ENCODE assay signal across 8 cellular contexts in the genomic region with DNA sequence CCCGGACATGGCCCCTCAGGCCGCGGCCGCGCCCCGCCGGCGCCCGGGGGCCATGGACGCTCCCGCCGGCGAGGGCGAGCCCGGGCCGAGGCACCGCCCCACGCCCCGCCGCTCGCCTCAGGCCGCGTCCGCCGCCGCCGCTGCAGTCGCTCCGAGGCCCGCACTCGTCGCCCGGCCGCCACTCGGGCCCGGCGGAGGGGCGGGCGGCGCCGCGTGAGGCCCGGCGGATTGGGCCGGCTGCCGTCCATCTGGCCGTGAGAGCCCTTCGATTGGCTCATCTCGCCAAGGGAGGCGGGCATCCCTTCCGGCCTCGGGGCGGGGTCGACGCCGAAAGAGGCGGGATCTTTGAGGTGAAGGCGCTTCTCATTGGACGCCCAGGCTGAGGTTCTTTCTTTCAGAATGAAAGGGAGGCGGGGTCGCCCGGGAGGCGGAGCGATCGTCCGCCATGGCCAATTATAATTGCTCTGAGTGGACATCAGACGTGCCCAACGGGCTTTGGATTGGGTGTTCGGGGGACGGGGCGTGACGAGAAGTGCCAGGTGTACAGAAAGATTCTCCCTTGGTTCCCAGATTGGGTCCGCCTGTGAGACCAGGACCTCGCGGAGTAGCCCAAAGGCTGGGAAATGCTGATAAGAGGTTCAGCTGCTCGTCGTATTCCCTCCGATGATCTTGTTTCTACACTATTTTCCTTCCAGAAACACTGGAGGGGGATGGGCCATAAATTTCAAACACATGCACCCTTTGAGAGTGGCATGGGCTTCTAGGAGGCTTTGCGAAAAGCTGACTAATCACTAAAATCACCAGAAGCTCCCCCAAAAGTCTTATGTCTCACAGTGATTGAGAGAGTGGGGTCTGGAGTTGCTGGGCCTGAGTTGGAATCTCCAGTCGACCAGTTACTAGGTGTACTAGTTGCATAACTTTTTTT. TPM values are rescaled to one million over a fixed set of nuclear protein-coding genes. Genes with fewer than 3 reads are reported as not detected.
DNase-seq lines count a peak whose midpoint lies in the region; TF ChIP-seq lines count a peak whose summit lies in the region.

Gene GNA12 (minus strand): TSS at position 156 of the 925 bp plus-strand sequence. CDS start 147 bp downstream, at position 9.

- no peak within 1 kb of the TSS for H4K91ac ChIP-seq in H9 (ENCODE audit: insufficient read length, low read depth, low read length)

- no peak within 1 kb of the TSS for H3T11ph ChIP-seq in H9 (ENCODE audit: low read length)

- H3K27me3 ChIP-seq in H9 (ENCODE audit: insufficient read depth, low read length) (no peaks in the 10 kb centered on the region), MG63 (no peaks in the 10 kb centered on the region), stomach smooth muscle (ENCODE audit: control insufficient read depth in 1 of 2, insufficient read depth in 2 of 2, low read length in 2 of 2) (no peaks in the 10 kb centered on the region)

- no peaks in the 10 kb centered on the region for H3K23me2 ChIP-seq in H9 (ENCODE audit: insufficient read length, low read depth, low read length, poor library complexity, severe bottlenecking)

- H3K9me3 Mint-ChIP-seq in H9: no peaks in the 10 kb centered on the region; a peak in 3 of 5 replicates
- H3K9me3 Mint-ChIP-seq in neural crest cell: peaks cover 5% of the 10 kb centered on the region

- H3K9me3 ChIP-seq in H9 (ENCODE audit: control insufficient read depth, low read depth, low read length) (no peaks in the 10 kb centered on the region), MG63 (peaks cover 4% of the 10 kb centered on the region; the same call in 1 of the 2 replicates), stomach smooth muscle (ENCODE audit: control insufficient read depth in 2 of 2, low read length in 2 of 2) (no peaks in the 10 kb centered on the region)

- peak; percentile 99 for DNase-seq in ELR (ENCODE audit: low read depth)
- peak; percentile 99 for DNase-seq in H9
- peak; percentile 97 for DNase-seq in MG63
- DNase-seq in SHP77 treated with DMSO at 0.1 percent for 48 hours (lab: John Stamatoyannopoulos, UW): peak; percentile 99
- peak; percentile 99 for DNase-seq in activated effector memory CD4-positive, alpha-beta T cell treated with anti-CD3 and anti-CD28 coated beads, Interleukin-2, amount 50 U/mL, for 16 hours
- DNase-seq in fibroblast of the conjunctiva (ENCODE audit: low read depth): peak; percentile 95
- peak; percentile 99 for DNase-seq in neural crest cell (ENCODE audit: low read depth, low spot score)

- H2BK5ac ChIP-seq in H9 (ENCODE audit: insufficient read length, low read length): no peak within 1 kb of the TSS

- H3K4me3 ChIP-seq in MG63 (peak within 1 kb of the TSS; percentile 57), stomach smooth muscle (ENCODE audit: low read length in 2 of 2) (peak within 1 kb of the TSS; percentile 64 to 79)

- no peak within 1 kb of the TSS for H2BK20ac ChIP-seq in H9 (ENCODE audit: low read depth, low read length, poor library complexity, severe bottlenecking)

- H4K8ac ChIP-seq in H9 (replicated peaks; ENCODE audit: insufficient read length, low read depth, low read length): no peak within 1 kb of the TSS

- no peak within 1 kb of the TSS for H2BK12ac ChIP-seq in H9 (ENCODE audit: insufficient read length, low read depth, low read length)

- no peak within 1 kb of the TSS for H3K23ac ChIP-seq in H9 (ENCODE audit: insufficient read length, low read depth, low read length)

- H3K27ac ChIP-seq in H9 (ENCODE audit: insufficient read length, low read depth, low read length): peak within 1 kb of the TSS; percentile 18
- H3K27ac ChIP-seq in stomach smooth muscle (ENCODE audit: low read length): no peak within 1 kb of the TSS

- peaks cover 15 to 32% (median 32%) of the 10 kb centered on the region in 3 experiments for H3K36me3 Mint-ChIP-seq in H9 (ENCODE audit: insufficient read depth in 1 of 3, low read depth in 3 of 3)
- H3K36me3 Mint-ChIP-seq in neural crest cell (ENCODE audit: low read depth): peaks cover 11% of the 10 kb centered on the region

- peaks cover 28% of the 10 kb centered on the region for H3K79me2 ChIP-seq in H9 (ENCODE audit: insufficient read depth, low read length)

- no peak within 1 kb of the TSS for H4K5ac ChIP-seq in H9 (ENCODE audit: insufficient read length, low read depth, low read length)

- H3K4me2 ChIP-seq in H9 (ENCODE audit: insufficient read depth, insufficient read length, low read length): peak within 1 kb of the TSS; percentile 59

- H4K20me1 ChIP-seq in H9 (ENCODE audit: control insufficient read depth, insufficient read depth, insufficient read length): no peaks in the 10 kb centered on the region

- H2AK5ac ChIP-seq in H9 (ENCODE audit: insufficient read length, low read length): no peak within 1 kb of the TSS

- no peak within 1 kb of the TSS for H2BK120ac ChIP-seq in H9 (ENCODE audit: low read depth, low read length, poor library complexity, severe bottlenecking)

- H3K4ac ChIP-seq in H9 (ENCODE audit: low read depth, low read length): no peak within 1 kb of the TSS; the same call in 1 of the 2 replicates

- peaks cover 8% of the 10 kb centered on the region for H3K79me1 ChIP-seq in H9 (ENCODE audit: insufficient read depth, low read depth, low read length, poor library complexity, severe bottlenecking)

- H3K56ac ChIP-seq in H9 (ENCODE audit: insufficient read length, low read depth, low read length): no peak within 1 kb of the TSS

- H2AFZ ChIP-seq in H9 (ENCODE audit: low read length): no peak within 1 kb of the TSS

- WGBS in H9 (ENCODE audit: extremely low coverage, insufficient read length, low lambda C conversion rate): no CpG with 5 or more reads among the region's 80 CpGs

- peak within 1 kb of the TSS; percentile 66 for H3K9ac ChIP-seq in H9 (ENCODE audit: extremely low read depth, insufficient read length, low read length)
- peak within 1 kb of the TSS; percentile 49 to 66 for H3K9ac ChIP-seq in stomach smooth muscle (ENCODE audit: low read length in 2 of 2)

- H3K14ac ChIP-seq in H9 (ENCODE audit: insufficient read depth, low read length): peak within 1 kb of the TSS; percentile 62

- peak within 1 kb of the TSS; percentile 47 to 89 (median 82); a peak in 5 of 7 replicates for H3K27ac Mint-ChIP-seq in H9
- H3K27ac Mint-ChIP-seq in neural crest cell (ENCODE audit: unreplicated experiment): no peak within 1 kb of the TSS

- H3K4me1 ChIP-seq in H9 (ENCODE audit: insufficient read depth, low read length) (peaks cover 2% of the 10 kb centered on the region; the same call in 1 of the 2 replicates), stomach smooth muscle (ENCODE audit: control insufficient read depth, insufficient read depth, low read length) (peaks cover 19% of the 10 kb centered on the region)

- H2BK15ac ChIP-seq in H9 (ENCODE audit: low read depth, low read length): no peak within 1 kb of the TSS; the same call in 1 of the 2 replicates

- TF ChIP-seq CTCF in H9 (conservative IDR thresholded peaks at IDR 0.05) (no peak), neural crest cell (conservative IDR thresholded peaks at IDR 0.05) (no peak)

- H3K27me3 Mint-ChIP-seq in H9 (ENCODE audit: low read depth) (no peaks in the 10 kb centered on the region), neural crest cell (ENCODE audit: low read depth) (no peaks in the 10 kb centered on the region)

- H3K4me3 Mint-ChIP-seq in H9 (peak within 1 kb of the TSS; percentile 78 to 90), neural crest cell (peak within 1 kb of the TSS; percentile 93)

- H3K4me1 Mint-ChIP-seq in H9: peaks cover 23% of the 10 kb centered on the region in 2 experiments
- peaks cover 49% of the 10 kb centered on the region for H3K4me1 Mint-ChIP-seq in neural crest cell

- H3K18ac ChIP-seq in H9 (ENCODE audit: insufficient read length, low read depth, low read length): peak within 1 kb of the TSS; percentile 87

- H3K36me3 ChIP-seq in MG63 (peaks cover 23% of the 10 kb centered on the region), stomach smooth muscle (ENCODE audit: control insufficient read depth in 2 of 2, insufficient read depth in 2 of 2, low read length in 2 of 2) (no peaks in the 10 kb centered on the region)

RNA-seq across cellular contexts. Expression of gene GNA12, which starts in this region (rescaled TPM):
- total RNA-seq in H9 (2021) (60.2 and 63.1 TPM in 2 replicates), neural crest cell (62.5 and 63.5 TPM in 2 replicates)
- 23.1 and 49.1 TPM in 2 replicates for total RNA-seq in MG63 (2014; rRNA removed; shearing (Covaris generic); ENCODE audit: low replicate concordance)
